16 cellular contexts compared by ENCODE assay signal in the genomic region with DNA sequence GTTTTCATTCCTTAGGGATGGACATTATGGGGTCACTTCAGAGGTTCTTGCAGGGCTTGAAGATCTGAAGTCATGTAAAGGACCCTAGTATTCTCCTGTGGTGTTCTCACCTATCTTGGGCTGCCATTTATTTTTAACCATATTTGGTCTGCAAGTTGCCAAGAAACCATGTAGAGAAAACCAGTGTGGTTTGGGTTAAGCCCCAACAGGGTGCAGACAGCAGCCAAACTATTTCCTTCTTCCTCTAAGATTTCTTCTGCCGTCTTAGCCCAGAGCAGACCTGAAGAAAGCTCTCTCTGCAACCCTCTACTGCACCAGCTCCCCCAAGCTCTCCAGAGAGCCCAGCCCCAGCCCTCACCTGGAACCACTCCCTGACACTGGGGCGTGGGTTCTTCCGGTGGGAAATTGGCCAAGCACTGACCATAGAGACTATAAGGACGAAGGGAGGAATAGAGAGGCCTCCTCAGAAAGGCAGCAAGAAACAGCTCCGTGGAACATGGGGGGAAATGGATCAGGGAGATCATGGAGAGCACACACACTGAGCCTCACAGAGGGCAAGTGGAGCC.
A peak's percentile ranks its signal among the peaks of the same experiment; 100 is the strongest.
DNase-seq lines count a peak whose midpoint lies in the region; ATAC-seq and TF ChIP-seq lines count a peak whose summit lies in the region.
"Had no signal": no experiment of that assay in that cellular context is flagged by ENCODE, and none has a peak within 500 bp of the region (broad histone marks: within the 10 kb centered on the region; RNA-seq: fewer than 3 reads in every experiment).

No MANE protein-coding gene starts in this region.

- H4K20me1 ChIP-seq in BLaER1 treated with 17β-estradiol and CSF1 and Interleukin-3, amounts not matched to agents 10 nM and 100 nM = no peaks in the 10 kb centered on the region; a peak in 2 of 22 replicates
- H4K20me1 ChIP-seq in DND-41 (ENCODE audit: insufficient read depth, low read length) = no peaks in the 10 kb centered on the region
- no peaks in the 10 kb centered on the region for H4K20me1 ChIP-seq in Loucy (ENCODE audit: insufficient read depth, low read length, poor library complexity, severe bottlenecking)

- peaks cover 5% of the 10 kb centered on the region for H3K9me3 Mint-ChIP-seq in activated naive CD8-positive, alpha-beta T cell treated with anti-CD3 and anti-CD28 coated beads, Interleukin-2, amount 50 U/mL, for 24 hours
- H3K9me3 Mint-ChIP-seq: memory B cell had no signal

- TF ChIP-seq CTCF in DND-41 (IDR thresholded peaks at IDR 0.05; ENCODE audit: borderline replicate concordance, extremely low read depth, low read length, poor library complexity, severe bottlenecking) (no peak), Loucy (conservative IDR thresholded peaks at IDR 0.05; ENCODE audit: low read length) (no peak)

- H3K9me3 ChIP-seq in BLaER1 treated with 17β-estradiol and CSF1 and Interleukin-3, amounts not matched to agents 10 nM and 100 nM (replicated peaks in 1 of 11) = peaks cover 10 to 27% (median 17%) of the 10 kb centered on the region in 11 experiments
- H3K9me3 ChIP-seq in DND-41 (ENCODE audit: insufficient read depth, low read length, severe bottlenecking) = no peaks in the 10 kb centered on the region
- no peaks in the 10 kb centered on the region for H3K9me3 ChIP-seq in Loucy (ENCODE audit: insufficient read depth, low read depth, low read length)

- DNase-seq in DND-41 (no peak), HuH-7 (ENCODE audit: low spot score) (no peak), SIG-M5 treated with dmso at 0.1 percent for 504 hours (lab: John Stamatoyannopoulos, UW; ENCODE audit: unreplicated experiment) (no peak), A172 (ENCODE audit: low spot score) (no peak)
- DNase-seq in activated naive CD8-positive, alpha-beta T cell treated with anti-CD3 and anti-CD28 coated beads, Interleukin-2, amount 50 U/mL, for 24 hours = no peak
- DNase-seq: activated effector memory CD4-positive, alpha-beta T cell treated with Interleukin-2 at 50 U/mL for 16 hours; AML-193; DMS53; heart left ventricle; NCI-H1105 treated with DMSO at 0.1 percent for 48 hours; retina; Right ventricle myocardium superior; stimulated activated CD4-positive, alpha-beta T cell treated with anti-CD3 and anti-CD28 coated beads, Interleukin-15, amount 100 ng/mL, for 24 hours had no signal

- H3K79me2 ChIP-seq in DND-41 (ENCODE audit: insufficient read depth, low read length) = no peaks in the 10 kb centered on the region
- no peaks in the 10 kb centered on the region for H3K79me2 ChIP-seq in Loucy (ENCODE audit: insufficient read depth, low read length)

- no peak overlapping the region for H3K4me3 Mint-ChIP-seq in activated naive CD8-positive, alpha-beta T cell treated with anti-CD3 and anti-CD28 coated beads, Interleukin-2, amount 50 U/mL, for 24 hours
- H3K4me3 Mint-ChIP-seq: memory B cell had no signal

- no peaks in the 10 kb centered on the region for H3K9me2 ChIP-seq in Loucy (replicated peaks; ENCODE audit: low read depth, low read length)

- H3K4me3 ChIP-seq in BLaER1 treated with 17β-estradiol and CSF1 and Interleukin-3, amounts not matched to agents 10 nM and 100 nM = no peak overlapping the region
- no peak overlapping the region for H3K4me3 ChIP-seq in DND-41 (ENCODE audit: low read depth in 1 of 2, low read length in 2 of 2)
- peak overlapping the region; percentile 37 for H3K4me3 ChIP-seq in Loucy (ENCODE audit: low read length, poor library complexity, severe bottlenecking)
- H3K4me3 ChIP-seq: heart left ventricle had no signal

- H3K4me1 ChIP-seq in BLaER1 treated with 17β-estradiol and CSF1 and Interleukin-3, amounts not matched to agents 10 nM and 100 nM = peaks cover 23 to 76% (median 61%) of the 10 kb centered on the region in 10 experiments
- H3K4me1 ChIP-seq in DND-41 (ENCODE audit: insufficient read depth, low read length) (peaks cover 12% of the 10 kb centered on the region), Loucy (ENCODE audit: insufficient read depth, low read length, poor library complexity, severe bottlenecking) (peaks cover 44% of the 10 kb centered on the region)

- no peaks in the 10 kb centered on the region for H3K36me3 ChIP-seq in BLaER1 treated with 17β-estradiol and CSF1 and Interleukin-3, amounts not matched to agents 10 nM and 100 nM
- H3K36me3 ChIP-seq in DND-41 (ENCODE audit: insufficient read depth, low read length) (no peaks in the 10 kb centered on the region), Loucy (ENCODE audit: insufficient read depth, low read length) (no peaks in the 10 kb centered on the region)
- H3K36me3 ChIP-seq: heart left ventricle had no signal

- peak overlapping the region in 9 of 11 experiments; percentile 15 to 61 (median 43); a peak in 16 of 22 replicates for H3K4me2 ChIP-seq in BLaER1 treated with 17β-estradiol and CSF1 and Interleukin-3, amounts not matched to agents 10 nM and 100 nM
- H3K4me2 ChIP-seq in DND-41 (ENCODE audit: insufficient read depth, low read length) = no peak overlapping the region
- peak overlapping the region; percentile 71 for H3K4me2 ChIP-seq in Loucy (ENCODE audit: low read depth, low read length, poor library complexity, severe bottlenecking)

- H2AFZ ChIP-seq in DND-41 (ENCODE audit: low read depth, low read length) (no peak overlapping the region), Loucy (ENCODE audit: low read length) (no peak overlapping the region)

- H3K4me1 Mint-ChIP-seq in activated naive CD8-positive, alpha-beta T cell treated with anti-CD3 and anti-CD28 coated beads, Interleukin-2, amount 50 U/mL, for 24 hours = peaks cover 65% of the 10 kb centered on the region

- no peaks in the 10 kb centered on the region for H3K27me3 Mint-ChIP-seq in activated naive CD8-positive, alpha-beta T cell treated with anti-CD3 and anti-CD28 coated beads, Interleukin-2, amount 50 U/mL, for 24 hours
- H3K27me3 Mint-ChIP-seq: memory B cell had no signal

- H3F3A ChIP-seq in Loucy (ENCODE audit: low read depth) = peaks cover 5% of the 10 kb centered on the region; the same call in 1 of the 2 replicates

- peak; percentile 52; the same call in 2 of the 3 replicates for ATAC-seq in DND-41 (ENCODE audit: insufficient read depth, low read depth)
- ATAC-seq in activated naive CD8-positive, alpha-beta T cell treated with anti-CD3 and anti-CD28 coated beads, Interleukin-2, amount 50 U/mL, for 24 hours = peak; percentile 7
- ATAC-seq: heart left ventricle had no signal

- H3K9ac ChIP-seq in BLaER1 treated with 17β-estradiol and CSF1 and Interleukin-3, amounts not matched to agents 10 nM and 100 nM = no peak overlapping the region
- H3K9ac ChIP-seq in DND-41 (ENCODE audit: low read depth, low read length) = no peak overlapping the region
- H3K9ac ChIP-seq in Loucy (ENCODE audit: low read depth, low read length, poor library complexity, severe bottlenecking) = no peak overlapping the region

- no peak overlapping the region for H3K27ac ChIP-seq in BLaER1 treated with 17β-estradiol and CSF1 and Interleukin-3, amounts not matched to agents 10 nM and 100 nM
- H3K27ac ChIP-seq in DND-41 (ENCODE audit: low read length) = no peak overlapping the region
- H3K27ac ChIP-seq: heart left ventricle had no signal

- no peaks in the 10 kb centered on the region for H3K27me3 ChIP-seq in BLaER1 treated with 17β-estradiol and CSF1 and Interleukin-3, amounts not matched to agents 10 nM and 100 nM
- H3K27me3 ChIP-seq in DND-41 (ENCODE audit: insufficient read depth, low read length, poor library complexity) (peaks cover 15% of the 10 kb centered on the region), Loucy (ENCODE audit: insufficient read depth, low read length, poor library complexity, severe bottlenecking) (no peaks in the 10 kb centered on the region)

- H3K36me3 Mint-ChIP-seq in activated naive CD8-positive, alpha-beta T cell treated with anti-CD3 and anti-CD28 coated beads, Interleukin-2, amount 50 U/mL, for 24 hours (ENCODE audit: low read depth) = peaks cover 4% of the 10 kb centered on the region
- H3K36me3 Mint-ChIP-seq: memory B cell had no signal

- peak overlapping the region; percentile 4 for H3K27ac Mint-ChIP-seq in activated naive CD8-positive, alpha-beta T cell treated with anti-CD3 and anti-CD28 coated beads, Interleukin-2, amount 50 U/mL, for 24 hours
